2 cellular contexts compared by ENCODE assay signal in genomic region chr1:219041141-219041540, GRCh38.
TF ChIP-seq lines count a peak whose summit lies in the region.

No MANE protein-coding gene starts in this region.

TF ChIP-seq in HEK293, 187 proteins besides CTCF, POLR2A, EP300 and RAD21 (continued from another document):
- TF ChIP-seq INSM2 (tag by site-specific recombination; IDR thresholded peaks at IDR 0.05) (no peak), ZNF747 (tag by site-specific recombination; IDR thresholded peaks at IDR 0.05) (no peak)
TF ChIP-seq in HEK293: peak in this region for 2.

TF ChIP-seq in SK-N-SH treated with all-trans-retinoic acid at 6 μM for 48 hours, 23 proteins besides CTCF, POLR2A, EP300 and RAD21:
- TF ChIP-seq, protein P1, sequence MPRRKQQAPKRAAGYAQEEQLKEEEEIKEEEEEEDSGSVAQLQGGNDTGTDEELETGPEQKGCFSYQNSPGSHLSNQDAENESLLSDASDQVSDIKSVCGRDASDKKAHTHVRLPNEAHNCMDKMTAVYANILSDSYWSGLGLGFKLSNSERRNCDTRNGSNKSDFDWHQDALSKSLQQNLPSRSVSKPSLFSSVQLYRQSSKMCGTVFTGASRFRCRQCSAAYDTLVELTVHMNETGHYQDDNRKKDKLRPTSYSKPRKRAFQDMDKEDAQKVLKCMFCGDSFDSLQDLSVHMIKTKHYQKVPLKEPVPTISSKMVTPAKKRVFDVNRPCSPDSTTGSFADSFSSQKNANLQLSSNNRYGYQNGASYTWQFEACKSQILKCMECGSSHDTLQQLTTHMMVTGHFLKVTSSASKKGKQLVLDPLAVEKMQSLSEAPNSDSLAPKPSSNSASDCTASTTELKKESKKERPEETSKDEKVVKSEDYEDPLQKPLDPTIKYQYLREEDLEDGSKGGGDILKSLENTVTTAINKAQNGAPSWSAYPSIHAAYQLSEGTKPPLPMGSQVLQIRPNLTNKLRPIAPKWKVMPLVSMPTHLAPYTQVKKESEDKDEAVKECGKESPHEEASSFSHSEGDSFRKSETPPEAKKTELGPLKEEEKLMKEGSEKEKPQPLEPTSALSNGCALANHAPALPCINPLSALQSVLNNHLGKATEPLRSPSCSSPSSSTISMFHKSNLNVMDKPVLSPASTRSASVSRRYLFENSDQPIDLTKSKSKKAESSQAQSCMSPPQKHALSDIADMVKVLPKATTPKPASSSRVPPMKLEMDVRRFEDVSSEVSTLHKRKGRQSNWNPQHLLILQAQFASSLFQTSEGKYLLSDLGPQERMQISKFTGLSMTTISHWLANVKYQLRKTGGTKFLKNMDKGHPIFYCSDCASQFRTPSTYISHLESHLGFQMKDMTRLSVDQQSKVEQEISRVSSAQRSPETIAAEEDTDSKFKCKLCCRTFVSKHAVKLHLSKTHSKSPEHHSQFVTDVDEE (CRISPR knock-in tag; IDR thresholded peaks at IDR 0.05): no peak
- TF ChIP-seq GLIS3 (CRISPR knock-in tag; IDR thresholded peaks at IDR 0.05) (no peak), OSR1 (CRISPR knock-in tag; IDR thresholded peaks at IDR 0.05) (no peak), TCF4 (CRISPR knock-in tag; IDR thresholded peaks at IDR 0.05; ENCODE audit: borderline replicate concordance) (no peak)
